In genomic region chr15:40323953-40324937, GRCh38 we compare ENCODE assay signal across 6 cellular contexts. TPM values are rescaled to one million over a fixed set of nuclear protein-coding genes. Genes with fewer than 3 reads are reported as not detected.
DNase-seq lines count a peak whose midpoint lies in the region; ATAC-seq and TF ChIP-seq lines count a peak whose summit lies in the region.

No MANE protein-coding gene starts in this region.

- ATAC-seq in GM18868 (IDR thresholded peaks at IDR 0.05; ENCODE audit: unreplicated experiment) (peak; percentile 2), HG03565 (IDR thresholded peaks at IDR 0.05; ENCODE audit: unreplicated experiment) (peak; percentile 9)

- H3K4me3 Mint-ChIP-seq in osteocyte (ENCODE audit: unreplicated experiment): peak overlapping the region; percentile 82

- DNase-seq in choroid plexus epithelial cell (ENCODE audit: low read depth) (no peak), osteocyte (ENCODE audit: extremely low spot score, unreplicated experiment) (no peak), SIG-M5 treated with dmso at 0.1 percent for 504 hours (lab: John Stamatoyannopoulos, UW; ENCODE audit: unreplicated experiment) (no peak), MV-4-11 (lab: John Stamatoyannopoulos, UW) (no peak)

- H3K27me3 Mint-ChIP-seq in osteocyte (ENCODE audit: unreplicated experiment): no peaks in the 10 kb centered on the region

- H3K4me3 ChIP-seq in choroid plexus epithelial cell (ENCODE audit: low read depth, low read length): peak overlapping the region; percentile 73

- TF ChIP-seq CTCF in choroid plexus epithelial cell (conservative IDR thresholded peaks at IDR 0.05; ENCODE audit: low read depth, low read length): no peak
- TF ChIP-seq CTCF in osteocyte (IDR thresholded peaks at IDR 0.05): no peak

- H3K27ac Mint-ChIP-seq in osteocyte (ENCODE audit: unreplicated experiment): peak overlapping the region; percentile 92

- peaks cover 66% of the 10 kb centered on the region for H3K4me1 Mint-ChIP-seq in osteocyte (ENCODE audit: unreplicated experiment)

- H3K36me3 Mint-ChIP-seq in osteocyte (ENCODE audit: unreplicated experiment): peaks cover 8% of the 10 kb centered on the region

- no peaks in the 10 kb centered on the region for H3K9me3 Mint-ChIP-seq in osteocyte (ENCODE audit: unreplicated experiment)

RNA-seq across cellular contexts. Expression of gene INAFM2, which starts 0.8 kb away (rescaled TPM):
- 69.0 and 70.3 TPM in 2 replicates for total RNA-seq in osteocyte

RNA-seq across cellular contexts. Expression of gene CCDC9B, which starts 16.5 kb away (rescaled TPM):
- total RNA-seq in osteocyte: 18.0 and 21.6 TPM in 2 replicates

RNA-seq across cellular contexts. Expression of gene PLCB2, which starts 16.5 kb away (rescaled TPM):
- 0.40 and 1.2 TPM in 2 replicates for total RNA-seq in osteocyte

RNA-seq across cellular contexts. Expression of gene PHGR1, which starts 26.6 kb away (rescaled TPM):
- total RNA-seq in osteocyte: not detected in 2 replicates

RNA-seq across cellular contexts. Expression of gene DISP2, which starts 33.8 kb away (rescaled TPM):
- total RNA-seq in osteocyte: 1.4 and 1.5 TPM in 2 replicates
